Comparison of ENCODE assay signal across 16 cellular contexts in genomic region chr1:53246261-53247134, GRCh38. TPM values are rescaled to one million over a fixed set of nuclear protein-coding genes. Genes with fewer than 3 reads are reported as not detected.
DNase-seq lines count a peak whose midpoint lies in the region; TF ChIP-seq lines count a peak whose summit lies in the region.
"Had no signal": no experiment of that assay in that cellular context is flagged by ENCODE, and none has a peak within 500 bp of the region (broad histone marks: within the 10 kb centered on the region; RNA-seq: fewer than 3 reads in every experiment).

No MANE protein-coding gene starts in this region.

- H3K4me1 ChIP-seq in OCI-LY7 (ENCODE audit: insufficient read depth, low read length, poor library complexity, severe bottlenecking) (peaks cover 19% of the 10 kb centered on the region), HAP-1 (no peaks in the 10 kb centered on the region), suprapubic skin (no peaks in the 10 kb centered on the region)

- TF ChIP-seq EP300 in suprapubic skin (IDR thresholded peaks at IDR 0.05) = no peak

- H3K4me2 ChIP-seq in OCI-LY7 (ENCODE audit: low read length) = peak overlapping the region; percentile 36

- H3K9me3 Mint-ChIP-seq in activated CD4-positive, alpha-beta T cell treated with anti-CD3 and anti-CD28 coated beads, Interleukin-2, amount 10 ng/mL, durations not matched to agents 7 days and 5 days = no peaks in the 10 kb centered on the region
- H3K9me3 Mint-ChIP-seq: activated T-cell treated with anti-CD3 and anti-CD28 coated beads, Interleukin-2, amount 50 U/mL, for 4 hours; immature natural killer cell; stimulated activated naive CD8-positive, alpha-beta T cell treated with anti-CD3 and anti-CD28 coated beads, Interleukin-15, Interleukin-2, amounts not matched to agents 100 ng/mL and 50 ng/mL, for 24 hours had no signal

- in situ Hi-C loops in ACHN (cut with HindIII; ENCODE audit: low pct_ligation_motif_present, low pct_unique_long_range_greater_than_20kb, low sequenced_read_pairs) (no loop called here), HAP-1 (cut with MboI; ENCODE audit: low sequenced_read_pairs) (no loop called here)

- TF ChIP-seq CTCF in OCI-LY7 (conservative IDR thresholded peaks at IDR 0.05; ENCODE audit: low read length) (no peak), suprapubic skin (IDR thresholded peaks at IDR 0.05) (no peak)

- TF ChIP-seq POLR2A in suprapubic skin (IDR thresholded peaks at IDR 0.05) = no peak

- H3K36me3 ChIP-seq in OCI-LY7 (ENCODE audit: insufficient read depth, low read length) = peaks cover 73% of the 10 kb centered on the region
- peaks cover 41% of the 10 kb centered on the region for H3K36me3 ChIP-seq in HAP-1 (replicated peaks)
- no peaks in the 10 kb centered on the region for H3K36me3 ChIP-seq in suprapubic skin

- H3K27ac Mint-ChIP-seq in activated CD4-positive, alpha-beta T cell treated with anti-CD3 and anti-CD28 coated beads, Interleukin-2, amount 10 ng/mL, durations not matched to agents 7 days and 5 days = no peak overlapping the region
- H3K27ac Mint-ChIP-seq: immature natural killer cell; stimulated activated naive CD8-positive, alpha-beta T cell treated with anti-CD3 and anti-CD28 coated beads, Interleukin-15, Interleukin-2, amounts not matched to agents 100 ng/mL and 50 ng/mL, for 24 hours had no signal

- no peaks in the 10 kb centered on the region for H3K79me2 ChIP-seq in OCI-LY7 (ENCODE audit: insufficient read depth, low read depth, low read length)

- CTCF ChIA-PET in OCI-LY7 (lab: Charles Lee; ENCODE audit: unreplicated experiment) = no interaction called here
- CTCF ChIA-PET in activated CD4-positive, alpha-beta T cell treated with anti-CD3 and anti-CD28 coated beads, Interleukin-2, amount 10 ng/mL, durations not matched to agents 7 days and 5 days (lab: Charles Lee) = no interaction called here

- H3K36me3 Mint-ChIP-seq in activated CD4-positive, alpha-beta T cell treated with anti-CD3 and anti-CD28 coated beads, Interleukin-2, amount 10 ng/mL, durations not matched to agents 7 days and 5 days (ENCODE audit: low read depth) = peaks cover 31% of the 10 kb centered on the region

- 91% methylated on average over 4 of the region's 4 CpGs for WGBS in suprapubic skin

- intact Hi-C loops in OCI-LY7 (cut with micrococcal nuclease; ENCODE audit: unreplicated experiment) = no loop called here

- H3K4me1 Mint-ChIP-seq in activated CD4-positive, alpha-beta T cell treated with anti-CD3 and anti-CD28 coated beads, Interleukin-2, amount 10 ng/mL, durations not matched to agents 7 days and 5 days = no peaks in the 10 kb centered on the region
- H3K4me1 Mint-ChIP-seq: immature natural killer cell had no signal

- H4K20me1 ChIP-seq in OCI-LY7 (ENCODE audit: insufficient read depth, low read length) = no peaks in the 10 kb centered on the region

- no peak overlapping the region for H2AFZ ChIP-seq in OCI-LY7 (ENCODE audit: low read length)

- H3K4me3 Mint-ChIP-seq in activated CD4-positive, alpha-beta T cell treated with anti-CD3 and anti-CD28 coated beads, Interleukin-2, amount 10 ng/mL, durations not matched to agents 7 days and 5 days = no peak overlapping the region
- H3K4me3 Mint-ChIP-seq: activated T-cell treated with anti-CD3 and anti-CD28 coated beads, Interleukin-2, amount 50 U/mL, for 4 hours; immature natural killer cell; stimulated activated naive CD8-positive, alpha-beta T cell treated with anti-CD3 and anti-CD28 coated beads, Interleukin-15, Interleukin-2, amounts not matched to agents 100 ng/mL and 50 ng/mL, for 24 hours had no signal

- H3K27me3 ChIP-seq in HAP-1 (ENCODE audit: low read depth) (no peaks in the 10 kb centered on the region), suprapubic skin (no peaks in the 10 kb centered on the region)

- H3K9me2 ChIP-seq in OCI-LY7 (ENCODE audit: insufficient read depth, low read length) = no peaks in the 10 kb centered on the region

- no peaks in the 10 kb centered on the region for H3K27me3 Mint-ChIP-seq in activated CD4-positive, alpha-beta T cell treated with anti-CD3 and anti-CD28 coated beads, Interleukin-2, amount 10 ng/mL, durations not matched to agents 7 days and 5 days
- H3K27me3 Mint-ChIP-seq: stimulated activated naive CD8-positive, alpha-beta T cell treated with anti-CD3 and anti-CD28 coated beads, Interleukin-15, Interleukin-2, amounts not matched to agents 100 ng/mL and 50 ng/mL, for 24 hours had no signal

- BruUV-seq in OCI-LY7 (replicated peaks; lab: Mats Ljungman, UMichigan) = no TSS peak

- DNase-seq in ACHN = peak; percentile 70
- peak; percentile 95 for DNase-seq in ELR (ENCODE audit: low read depth)
- peak; percentile 18 for DNase-seq in OCI-LY7 (ENCODE audit: low spot score)
- peak; percentile 77 for DNase-seq in fibroblast of peridontal ligament (ENCODE audit: extremely low read depth)
- DNase-seq in retina = no peak
- DNase-seq in HAP-1 (ENCODE audit: low spot score in 2 of 2) = no peak
- DNase-seq in activated CD4-positive, alpha-beta T cell treated with anti-CD3 and anti-CD28 coated beads, Interleukin-2, amount 10 ng/mL, durations not matched to agents 7 days and 5 days = no peak
- DNase-seq in suprapubic skin (ENCODE audit: low spot score in 2 of 2) = no peak
- DNase-seq: activated T-cell treated with anti-CD3 and anti-CD28 coated beads, Interleukin-2, amount 50 U/mL, for 4 hours; Calu3; cerebellar nuclear complex; immature natural killer cell; NCI-H1105; NCI-H2171 had no signal

- H3K4me3 ChIP-seq in OCI-LY7 (ENCODE audit: low read depth, low read length, poor library complexity, severe bottlenecking) = no peak overlapping the region
- no peak overlapping the region for H3K4me3 ChIP-seq in HAP-1
- no peak overlapping the region for H3K4me3 ChIP-seq in suprapubic skin
- H3K4me3 ChIP-seq: K562 had no signal

- H3K9me3 ChIP-seq in OCI-LY7 (ENCODE audit: low read length) (no peaks in the 10 kb centered on the region), HAP-1 (no peaks in the 10 kb centered on the region), suprapubic skin (no peaks in the 10 kb centered on the region)

- POLR2A ChIA-PET in OCI-LY7 (lab: Charles Lee) = interaction anchor here (0.9 to 1.1 kb wide), 3 partner anchors 12 to 13 kb away, joined by 3 to 4 read pairs (median 3); no protein-coding TSS in a partner anchor
- POLR2A ChIA-PET in activated CD4-positive, alpha-beta T cell treated with anti-CD3 and anti-CD28 coated beads, Interleukin-2, amount 10 ng/mL, durations not matched to agents 7 days and 5 days (lab: Charles Lee) = no interaction called here

- H3K27ac ChIP-seq in OCI-LY7 (ENCODE audit: low read depth, low read length, poor library complexity, severe bottlenecking) (peak overlapping the region; percentile 38), suprapubic skin (no peak overlapping the region)

RNA-seq across cellular contexts. Expression of gene MAGOH, which starts 8.2 kb away (rescaled TPM):
- 93.0 and 98.3 TPM in 2 replicates for total RNA-seq in OCI-LY7 (2014; rRNA removed; shearing (Covaris generic))
- total RNA-seq in OCI-LY7 (2022) (72.4 and 87.3 TPM in 2 replicates), suprapubic skin (10 to 100 TPM; 31.8 to 52.3 (median 38.5) TPM)
- total RNA-seq in activated CD4-positive, alpha-beta T cell treated with anti-CD3 and anti-CD28 coated beads, Interleukin-2, amount 10 ng/mL, durations not matched to agents 7 days and 5 days = 10 to 100 TPM; 73.3 to 74.1 TPM

RNA-seq across cellular contexts. Expression of gene CZIB, which starts 26.1 kb away (rescaled TPM):
- 51.4 and 67.3 TPM in 2 replicates for total RNA-seq in OCI-LY7 (2014; rRNA removed; shearing (Covaris generic))
- total RNA-seq in OCI-LY7 (2022) = 44.6 and 46.7 TPM in 2 replicates
- total RNA-seq in activated CD4-positive, alpha-beta T cell treated with anti-CD3 and anti-CD28 coated beads, Interleukin-2, amount 10 ng/mL, durations not matched to agents 7 days and 5 days = 10 to 100 TPM; 51.0 to 54.0 TPM
- 10 to 100 TPM; 25.2 to 60.3 (median 33.8) TPM for total RNA-seq in suprapubic skin

RNA-seq across cellular contexts. Expression of gene CPT2, which starts 49.9 kb away (rescaled TPM):
- 14.3 and 19.9 TPM in 2 replicates for total RNA-seq in OCI-LY7 (2014; rRNA removed; shearing (Covaris generic))
- 24.7 and 26.6 TPM in 2 replicates for total RNA-seq in OCI-LY7 (2022)
- total RNA-seq in activated CD4-positive, alpha-beta T cell treated with anti-CD3 and anti-CD28 coated beads, Interleukin-2, amount 10 ng/mL, durations not matched to agents 7 days and 5 days = 10 to 100 TPM; 12.2 to 13.0 TPM
- 10 to 100 TPM; 26.1 to 30.4 (median 29.5) TPM for total RNA-seq in suprapubic skin

Comparison
In these comparisons a context has a peak if more than half of its experiments do, and no peak if none do; other contexts are left out.
1. DNase-seq: peak in ACHN (single experiment), ELR (single experiment), OCI-LY7 (single experiment) and fibroblast of peridontal ligament (single experiment); none in retina (single experiment), HAP-1 (0 of 2), activated CD4-positive, alpha-beta T cell treated with anti-CD3 and anti-CD28 coated beads, Interleukin-2, amount 10 ng/mL, durations not matched to agents 7 days and 5 days (single experiment) and suprapubic skin (0 of 2).